36 cellular contexts compared by ENCODE assay signal in genomic region chr9:74016004-74016403, GRCh38.
"Had no signal": no experiment of that assay in that cellular context is flagged by ENCODE, and none has a peak within 500 bp of the region (broad histone marks: within the 10 kb centered on the region; RNA-seq: fewer than 3 reads in every experiment).

No MANE protein-coding gene starts in this region.

- H3K36me3 ChIP-seq: adrenal gland, brain microvascular endothelial cell, breast epithelium, cardiac muscle cell had no signal

- ATAC-seq: activated CD8-positive, alpha-beta T cell treated with anti-CD3 and anti-CD28 coated beads for 36 hours; activated naive CD4-positive, alpha-beta T cell treated with anti-CD3 and anti-CD28 coated beads, Interleukin-2, amount 50 U/mL, for 72 hours; activated T-cell treated with anti-CD3 and anti-CD28 coated beads, Interleukin-2, amount 50 U/mL, for 4 hours; activated T-cell treated with anti-CD3 and anti-CD28 coated beads, Interleukin-2, amount 50 U/mL, for 72 hours; activated T-helper 17 cell treated with anti-CD3 and anti-CD28 coated beads, Interleukin-2, amount 50 U/mL, for 72 hours; body of pancreas had no signal

- H3K4me3 ChIP-seq: adrenal gland, body of pancreas, breast epithelium, cardiac muscle cell had no signal

- FAIRE-seq: astrocyte, TTC549 had no signal

- H3K9me3 ChIP-seq: adrenal gland, body of pancreas, breast epithelium had no signal

- H3K27ac ChIP-seq: adrenal gland, body of pancreas, brain microvascular endothelial cell, breast epithelium, cardiac muscle cell, VCaP had no signal

- DNase-seq: activated B cell treated with CpG ODN at 0.5 μM for 24 hours; activated CD4-positive, alpha-beta memory T cell treated with anti-CD3 and anti-CD28 coated beads for 36 hours; activated CD4-positive, alpha-beta T cell treated with anti-CD3 and anti-CD28 coated beads for 4 hours; activated CD4-positive, alpha-beta T cell treated with anti-CD3 and anti-CD28 coated beads, Interleukin-2, amount 10 ng/mL, durations not matched to agents 24 days and 14 days; activated CD4-positive, alpha-beta T cell treated with anti-CD3 and anti-CD28 coated beads, Interleukin-2, amount 50 U/mL, for 1 hour; activated CD4-positive, alpha-beta T cell treated with anti-CD3 and anti-CD28 coated beads, Interleukin-2, amount 50 U/mL, for 4 hours; activated CD4-positive, CD25-positive, alpha-beta regulatory T cell treated with anti-CD3 and anti-CD28 coated beads, Interleukin-2, amount 50 U/mL, for 72 hours; activated CD8-positive, alpha-beta memory T cell treated with anti-CD3 and anti-CD28 coated beads, Interleukin-2, amount 50 U/mL, for 4 hours; activated CD8-positive, alpha-beta T cell treated with anti-CD3 and anti-CD28 coated beads for 36 hours; activated effector memory CD4-positive, alpha-beta T cell treated with anti-CD3 and anti-CD28 coated beads, Interleukin-2, amount 50 U/mL, for 16 hours; activated gamma-delta T cell treated with Interleukin-2 at 50 U/mL for 16 hours; activated naive CD4-positive, alpha-beta T cell; activated naive CD4-positive, alpha-beta T cell treated with anti-CD3 and anti-CD28 coated beads for 36 hours; activated naive CD4-positive, alpha-beta T cell treated with anti-CD3 and anti-CD28 coated beads, Interleukin-2, amount 50 U/mL, for 16 hours; activated naive CD8-positive, alpha-beta T cell treated with anti-CD3 and anti-CD28 coated beads for 36 hours; activated T-cell treated with anti-CD3 and anti-CD28 coated beads for 4 hours; activated T-cell treated with anti-CD3 and anti-CD28 coated beads, Interleukin-2, amount 50 U/mL, for 1 hour; activated T-cell treated with anti-CD3 and anti-CD28 coated beads, Interleukin-2, amount 50 U/mL, for 4 hours; activated T-cell treated with anti-CD3 and anti-CD28 coated beads, Interleukin-2, amount 50 U/mL, for 72 hours; adrenal gland; amniotic stem cell; aorta; body of pancreas; brain microvascular endothelial cell; caudate nucleus; cerebellar nuclear complex; T-helper 1 cell; T-helper 2 cell; T-helper 9 cell had no signal

- H3K27me3 ChIP-seq: adrenal gland, body of pancreas, brain microvascular endothelial cell, breast epithelium, cardiac muscle cell had no signal

- H3K4me1 ChIP-seq: adrenal gland, body of pancreas, breast epithelium had no signal
